In the genomic region with DNA sequence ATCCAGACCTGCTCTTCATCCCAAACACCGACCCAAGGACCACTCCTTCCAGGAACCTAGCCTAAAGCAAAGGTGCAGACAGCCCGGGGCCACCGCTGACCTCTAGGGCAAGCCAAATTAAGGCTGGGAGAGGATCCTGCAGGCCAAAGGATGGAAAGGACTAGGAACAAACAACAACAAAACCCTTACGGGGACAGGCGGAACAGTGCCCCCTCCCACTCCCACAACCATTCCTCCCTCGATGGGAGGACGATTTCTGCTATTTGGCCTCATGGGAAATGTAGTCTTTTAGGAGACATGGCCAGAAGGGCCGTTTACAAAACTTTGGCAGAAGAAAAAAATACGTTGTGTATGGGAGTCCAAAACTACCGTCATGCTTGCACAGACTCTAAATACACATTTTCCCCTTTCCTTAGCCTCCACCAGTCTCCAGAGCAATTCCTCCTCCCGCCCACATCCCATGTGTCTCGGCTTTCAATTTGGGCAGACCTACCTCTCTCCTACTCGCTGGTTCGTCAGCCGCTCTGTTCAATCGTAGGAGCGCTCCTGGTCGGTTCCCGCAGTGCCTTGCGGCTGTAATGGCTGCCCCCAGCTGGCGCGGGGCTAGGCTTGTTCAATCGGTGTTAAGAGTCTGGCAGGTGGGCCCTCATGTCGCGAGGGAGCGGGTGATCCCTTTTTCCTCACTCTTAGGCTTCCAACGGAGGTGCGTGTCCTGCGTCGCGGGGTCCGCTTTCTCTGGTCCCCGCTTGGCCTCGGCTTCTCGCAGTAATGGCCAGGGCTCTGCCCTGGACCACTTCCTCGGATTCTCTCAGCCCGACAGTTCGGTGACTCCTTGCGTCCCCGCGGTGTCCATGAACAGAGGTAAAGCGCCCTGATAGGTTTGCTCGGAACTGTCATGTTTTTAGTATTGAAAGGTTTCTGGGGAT, we compare ENCODE assay signal across 8 cellular contexts. TPM values are rescaled to one million over a fixed set of nuclear protein-coding genes. Genes with fewer than 3 reads are reported as not detected.
DNase-seq lines count a peak whose midpoint lies in the region; ATAC-seq and TF ChIP-seq lines count a peak whose summit lies in the region.

A gene (plus strand): TSS at position 560 of the 926 bp plus-strand sequence. CDS start 19 bp downstream, at position 579.

- peak within 1 kb of the TSS; percentile 63 to 85 (median 75) for H3K4me3 ChIP-seq in gastrocnemius medialis

- TF ChIP-seq POLR2A in gastrocnemius medialis (IDR thresholded peaks at IDR 0.05) = peak; percentile 60 to 75

- peaks cover 0 to 3% (median 0%) of the 10 kb centered on the region in 5 experiments for H3K9me3 Mint-ChIP-seq in brain

- H3K4me1 Mint-ChIP-seq in brain = peaks cover 18% of the 10 kb centered on the region

- peaks cover 25% of the 10 kb centered on the region for H3K36me3 Mint-ChIP-seq in brain

- H3K9me3 ChIP-seq in gastrocnemius medialis = no peaks in the 10 kb centered on the region

- H3K27ac Mint-ChIP-seq in brain = peak within 1 kb of the TSS; percentile 92 to 96 (median 95)

- peaks cover 0 to 32% of the 10 kb centered on the region in 2 donors for H3K36me3 ChIP-seq in gastrocnemius medialis

- in situ Hi-C loops in gastrocnemius medialis (cut with MboI; ENCODE audit: low sequenced_read_pairs in 4 of 4) = loop anchor here (5.0 to 25.0 kb wide), 3 partner anchors 90 to 92 kb away; no protein-coding TSS in a partner anchor

- no peaks in the 10 kb centered on the region for H3K27me3 ChIP-seq in gastrocnemius medialis

- ATAC-seq in GM18511 (IDR thresholded peaks at IDR 0.05; ENCODE audit: unreplicated experiment) (peak; percentile 97), HG03039 (IDR thresholded peaks at IDR 0.05; ENCODE audit: unreplicated experiment) (peak; percentile 90), gastrocnemius medialis (peak; percentile 99)

- peak within 1 kb of the TSS; percentile 90 to 97 (median 91) for H3K4me3 Mint-ChIP-seq in brain

- peak within 1 kb of the TSS; percentile 77 to 85 (median 82) for H3K27ac ChIP-seq in gastrocnemius medialis

- intact Hi-C loops in gastrocnemius medialis (cut with DNase I; ENCODE audit: low total_unique reads) = loop anchor here (1.0 to 5.0 kb wide), 3 partner anchors 42 to 91 kb away; a partner anchor contains a TSS

- TF ChIP-seq CTCF in brain (conservative IDR thresholded peaks at IDR 0.05) (peak in 1 of 2 experiments; percentile 17), gastrocnemius medialis (IDR thresholded peaks at IDR 0.05 in 4 of 5, conservative IDR thresholded peaks at IDR 0.05 in 1 of 5) (peak in 1 of 5 experiments; percentile 18)

- peaks cover 17% of the 10 kb centered on the region for H3K27me3 Mint-ChIP-seq in brain

- peaks cover 7 to 11% of the 10 kb centered on the region in 2 donors for H3K4me1 ChIP-seq in gastrocnemius medialis

- DNase-seq in NCI-H2107 treated with DMSO at 0.1 percent for 48 hours (lab: John Stamatoyannopoulos, UW; ENCODE audit: unreplicated experiment) (peak; percentile 77), UCSD-AML1 (lab: John Stamatoyannopoulos, UW; ENCODE audit: unreplicated experiment) (peak; percentile 79), iPS DF 4.7 (ENCODE audit: extremely low read depth, low spot score) (peak; percentile 72), gastrocnemius medialis (peak; percentile 81 to 82), OCI-M2 (lab: John Stamatoyannopoulos, UW; ENCODE audit: unreplicated experiment) (no peak)

RNA-seq across cellular contexts. Expression of the gene that starts here (rescaled TPM):
- 91.1 TPM for polyA plus RNA-seq in brain (ENCODE audit: insufficient read depth, low read depth, low replicate concordance)
- total RNA-seq in gastrocnemius medialis = 10 to 100 TPM; 35.1 to 69.2 (median 64.1) TPM
